In the genomic region with DNA sequence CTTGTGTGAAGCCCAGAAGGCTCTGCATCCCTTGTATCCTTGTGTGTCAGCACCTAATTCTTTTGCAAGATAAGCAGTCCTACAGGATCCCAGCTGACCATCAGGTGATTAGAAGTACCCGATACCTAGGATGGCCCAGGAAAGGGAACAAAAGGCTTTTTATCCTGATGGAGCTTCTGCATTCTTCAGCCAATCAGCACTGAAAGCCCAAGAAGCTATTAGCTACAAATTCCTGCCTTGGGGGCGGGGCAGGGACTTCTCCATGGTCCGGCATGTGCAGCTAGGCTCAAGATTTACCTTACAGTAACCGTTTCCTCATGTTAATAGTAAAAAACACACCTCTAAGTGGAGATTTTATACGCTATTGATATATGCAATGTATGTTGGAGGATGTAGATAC, we compare ENCODE assay signal across 20 cellular contexts.
"Had no signal": no experiment of that assay in that cellular context is flagged by ENCODE, and none has a peak within 500 bp of the region (broad histone marks: within the 10 kb centered on the region; RNA-seq: fewer than 3 reads in every experiment).

No MANE protein-coding gene starts in this region.

- H3K4me1 ChIP-seq: parathyroid adenoma, right lobe of liver, uterus had no signal

- H3K36me3 ChIP-seq: left lung, neutrophil, right lobe of liver, thoracic aorta, transverse colon, upper lobe of right lung, uterus had no signal

- H3K79me2 ChIP-seq: parathyroid adenoma had no signal

- H3K9me3 ChIP-seq: left lung, neutrophil, right lobe of liver, thoracic aorta, transverse colon, upper lobe of right lung, uterus had no signal

- H3K27me3 ChIP-seq: left lung, neutrophil, right lobe of liver, transverse colon, upper lobe of right lung, uterus had no signal

- H3K4me1 Mint-ChIP-seq: natural killer cell; stimulated activated naive B cell treated with anti-CD40 and anti-IgM and Interleukin-4, amounts not matched to agents 10 μg/mL and 1 μg/mL and 100 μg/mL, for 72 hours had no signal

- H3K4me3 ChIP-seq: coronary artery, left lung, right lobe of liver, thoracic aorta, transverse colon, upper lobe of right lung, uterus had no signal

- H3K9ac ChIP-seq: parathyroid adenoma had no signal

- H3K27ac Mint-ChIP-seq: effector memory CD8-positive, alpha-beta T cell; natural killer cell; progenitor cell of endocrine pancreas; stimulated activated naive B cell treated with anti-CD40 and anti-IgM and Interleukin-4, amounts not matched to agents 10 μg/mL and 1 μg/mL and 100 μg/mL, for 72 hours; stimulated activated naive CD8-positive, alpha-beta T cell treated with anti-CD3 and anti-CD28 coated beads, Interleukin-15, Interleukin-2, amounts not matched to agents 100 ng/mL and 50 ng/mL, for 24 hours had no signal

- H3K9me3 Mint-ChIP-seq: stimulated activated naive B cell treated with anti-CD40 and anti-IgM and Interleukin-4, amounts not matched to agents 10 μg/mL and 1 μg/mL and 100 μg/mL, for 72 hours; stimulated activated naive CD8-positive, alpha-beta T cell treated with anti-CD3 and anti-CD28 coated beads, Interleukin-15, Interleukin-2, amounts not matched to agents 100 ng/mL and 50 ng/mL, for 24 hours had no signal

- H3K4me3 Mint-ChIP-seq: effector memory CD8-positive, alpha-beta T cell; natural killer cell; stimulated activated naive B cell treated with anti-CD40 and anti-IgM and Interleukin-4, amounts not matched to agents 10 μg/mL and 1 μg/mL and 100 μg/mL, for 72 hours; stimulated activated naive CD8-positive, alpha-beta T cell treated with anti-CD3 and anti-CD28 coated beads, Interleukin-15, Interleukin-2, amounts not matched to agents 100 ng/mL and 50 ng/mL, for 24 hours had no signal

- DNase-seq: effector memory CD8-positive, alpha-beta T cell; hypothalamus; left cardiac atrium; left lung; mammary epithelial cell; natural killer cell; right lobe of liver; small intestine; stimulated activated CD4-positive, alpha-beta T cell treated with anti-CD3 and anti-CD28 coated beads, Interleukin-15, amount 100 ng/mL, for 24 hours; stimulated activated CD4-positive, alpha-beta T cell treated with anti-CD3 and anti-CD28 coated beads, Interleukin-2, amount 100 ng/mL, for 48 hours; stimulated activated naive B cell treated with anti-CD40 and anti-IgM and Interleukin-4, amounts not matched to agents 10 μg/mL and 1 μg/mL and 100 μg/mL, for 72 hours; transverse colon; upper lobe of right lung; uterus had no signal

- H3K27ac ChIP-seq: coronary artery, left lung, neutrophil, parathyroid adenoma, right lobe of liver, thoracic aorta, transverse colon, upper lobe of right lung, uterus had no signal

- H3K36me3 Mint-ChIP-seq: natural killer cell; stimulated activated naive B cell treated with anti-CD40 and anti-IgM and Interleukin-4, amounts not matched to agents 10 μg/mL and 1 μg/mL and 100 μg/mL, for 72 hours had no signal

- H3K27me3 Mint-ChIP-seq: effector memory CD8-positive, alpha-beta T cell had no signal
